ENCODE assay signal across 1 cellular context in the genomic region with DNA sequence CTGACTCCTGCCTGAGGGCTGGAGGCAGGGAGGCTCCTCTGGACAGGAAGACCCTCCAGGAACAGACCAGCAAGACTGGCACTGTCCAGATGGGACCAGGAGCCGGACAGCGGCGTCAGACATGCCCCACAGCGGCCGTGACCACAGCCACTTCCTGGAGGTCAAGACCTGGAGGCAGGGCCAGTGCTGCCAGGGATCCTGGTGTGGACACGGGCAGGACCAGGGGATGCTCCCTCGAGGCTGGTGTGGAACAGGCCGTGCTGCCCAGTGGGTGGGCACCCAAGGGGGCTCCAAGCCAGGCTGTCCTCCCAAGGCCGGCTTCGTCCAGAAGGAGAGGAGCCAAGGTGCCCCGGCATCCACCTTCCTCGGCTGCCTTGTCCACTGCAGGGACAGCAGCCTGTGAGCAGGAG.
TF ChIP-seq lines count a peak whose summit lies in the region.

No MANE protein-coding gene starts in this region.

TF ChIP-seq in HepG2, 621 proteins besides CTCF, POLR2A, EP300 and RAD21 (continued from another document and continues in another):
- TF ChIP-seq ZUFSP (CRISPR knock-in tag; IDR thresholded peaks at IDR 0.05; ENCODE audit: borderline replicate concordance) = no peak
- no peak for TF ChIP-seq DNMT1 (CRISPR knock-in tag; IDR thresholded peaks at IDR 0.05)
- TF ChIP-seq ZNF253 (CRISPR knock-in tag; IDR thresholded peaks at IDR 0.05; ENCODE audit: borderline replicate concordance) = no peak
- TF ChIP-seq ZNF160 (CRISPR knock-in tag; IDR thresholded peaks at IDR 0.05) = peak; percentile 32; the same call in 1 of the 2 replicates
- TF ChIP-seq ATF3 (CRISPR knock-in tag; IDR thresholded peaks at IDR 0.05) = no peak
- no peak for TF ChIP-seq KDM5A (IDR thresholded peaks at IDR 0.05; ENCODE audit: borderline replicate concordance, low read length)
- TF ChIP-seq HIC2 (CRISPR knock-in tag; IDR thresholded peaks at IDR 0.05; ENCODE audit: low read depth) = peak; percentile 1; the same call in 1 of the 2 replicates
- no peak for TF ChIP-seq E2F5 (CRISPR knock-in tag; conservative IDR thresholded peaks at IDR 0.05)
- TF ChIP-seq MAFG (CRISPR knock-in tag; IDR thresholded peaks at IDR 0.05) = no peak
- no peak for TF ChIP-seq KMT2A (CRISPR knock-in tag; IDR thresholded peaks at IDR 0.05)
- TF ChIP-seq ZNF83 (CRISPR knock-in tag; IDR thresholded peaks at IDR 0.05; ENCODE audit: borderline replicate concordance) = no peak
- no peak for TF ChIP-seq ZNF205 (CRISPR knock-in tag; IDR thresholded peaks at IDR 0.05)
- no peak for TF ChIP-seq ZBTB14 (CRISPR knock-in tag; IDR thresholded peaks at IDR 0.05)
- no peak for TF ChIP-seq MYPOP (CRISPR knock-in tag; IDR thresholded peaks at IDR 0.05)
- no peak for TF ChIP-seq ZNF615 (CRISPR knock-in tag; IDR thresholded peaks at IDR 0.05; ENCODE audit: borderline replicate concordance)
- TF ChIP-seq ZFY (CRISPR knock-in tag; IDR thresholded peaks at IDR 0.05) = no peak
- TF ChIP-seq, protein P1, sequence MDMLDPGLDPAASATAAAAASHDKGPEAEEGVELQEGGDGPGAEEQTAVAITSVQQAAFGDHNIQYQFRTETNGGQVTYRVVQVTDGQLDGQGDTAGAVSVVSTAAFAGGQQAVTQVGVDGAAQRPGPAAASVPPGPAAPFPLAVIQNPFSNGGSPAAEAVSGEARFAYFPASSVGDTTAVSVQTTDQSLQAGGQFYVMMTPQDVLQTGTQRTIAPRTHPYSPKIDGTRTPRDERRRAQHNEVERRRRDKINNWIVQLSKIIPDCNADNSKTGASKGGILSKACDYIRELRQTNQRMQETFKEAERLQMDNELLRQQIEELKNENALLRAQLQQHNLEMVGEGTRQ (IDR thresholded peaks at IDR 0.05; ENCODE audit: low read depth, low read length) = no peak
- TF ChIP-seq, protein P1 (CRISPR knock-in tag; IDR thresholded peaks at IDR 0.05; ENCODE audit: borderline replicate concordance) = no peak
- TF ChIP-seq, protein P2, sequence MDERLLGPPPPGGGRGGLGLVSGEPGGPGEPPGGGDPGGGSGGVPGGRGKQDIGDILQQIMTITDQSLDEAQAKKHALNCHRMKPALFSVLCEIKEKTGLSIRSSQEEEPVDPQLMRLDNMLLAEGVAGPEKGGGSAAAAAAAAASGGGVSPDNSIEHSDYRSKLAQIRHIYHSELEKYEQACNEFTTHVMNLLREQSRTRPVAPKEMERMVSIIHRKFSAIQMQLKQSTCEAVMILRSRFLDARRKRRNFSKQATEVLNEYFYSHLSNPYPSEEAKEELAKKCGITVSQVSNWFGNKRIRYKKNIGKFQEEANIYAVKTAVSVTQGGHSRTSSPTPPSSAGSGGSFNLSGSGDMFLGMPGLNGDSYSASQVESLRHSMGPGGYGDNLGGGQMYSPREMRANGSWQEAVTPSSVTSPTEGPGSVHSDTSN (CRISPR knock-in tag; IDR thresholded peaks at IDR 0.05) = no peak
- TF ChIP-seq MAZ (IDR thresholded peaks at IDR 0.05; ENCODE audit: borderline replicate concordance, low read depth, low read length) = no peak
- no peak for TF ChIP-seq MAZ (CRISPR knock-in tag; IDR thresholded peaks at IDR 0.05; ENCODE audit: low read depth)
- TF ChIP-seq DNMT3B (CRISPR knock-in tag; conservative IDR thresholded peaks at IDR 0.05) = no peak
- TF ChIP-seq, protein P3, sequence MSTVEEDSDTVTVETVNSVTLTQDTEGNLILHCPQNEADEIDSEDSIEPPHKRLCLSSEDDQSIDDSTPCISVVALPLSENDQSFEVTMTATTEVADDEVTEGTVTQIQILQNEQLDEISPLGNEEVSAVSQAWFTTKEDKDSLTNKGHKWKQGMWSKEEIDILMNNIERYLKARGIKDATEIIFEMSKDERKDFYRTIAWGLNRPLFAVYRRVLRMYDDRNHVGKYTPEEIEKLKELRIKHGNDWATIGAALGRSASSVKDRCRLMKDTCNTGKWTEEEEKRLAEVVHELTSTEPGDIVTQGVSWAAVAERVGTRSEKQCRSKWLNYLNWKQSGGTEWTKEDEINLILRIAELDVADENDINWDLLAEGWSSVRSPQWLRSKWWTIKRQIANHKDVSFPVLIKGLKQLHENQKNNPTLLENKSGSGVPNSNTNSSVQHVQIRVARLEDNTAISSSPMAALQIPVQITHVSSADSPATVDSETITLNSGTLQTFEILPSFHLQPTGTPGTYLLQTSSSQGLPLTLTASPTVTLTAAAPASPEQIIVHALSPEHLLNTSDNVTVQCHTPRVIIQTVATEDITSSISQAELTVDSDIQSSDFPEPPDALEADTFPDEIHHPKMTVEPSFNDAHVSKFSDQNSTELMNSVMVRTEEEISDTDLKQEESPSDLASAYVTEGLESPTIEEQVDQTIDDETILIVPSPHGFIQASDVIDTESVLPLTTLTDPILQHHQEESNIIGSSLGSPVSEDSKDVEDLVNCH (CRISPR knock-in tag; IDR thresholded peaks at IDR 0.05) = no peak
- no peak for TF ChIP-seq ELF3 (CRISPR knock-in tag; IDR thresholded peaks at IDR 0.05)
- TF ChIP-seq POLR2AphosphoS5 (IDR thresholded peaks at IDR 0.05; ENCODE audit: low read depth, low read length) = no peak
- no peak for TF ChIP-seq SP1 (IDR thresholded peaks at IDR 0.05)
- TF ChIP-seq SP1 (CRISPR knock-in tag; IDR thresholded peaks at IDR 0.05) = no peak
- no peak for TF ChIP-seq SYNCRIP (IDR thresholded peaks at IDR 0.05; ENCODE audit: insufficient read depth, low read depth, low read length)
- no peak for TF ChIP-seq ZNF841 (CRISPR knock-in tag; IDR thresholded peaks at IDR 0.05; ENCODE audit: borderline replicate concordance)
- no peak for TF ChIP-seq NR0B2 (CRISPR knock-in tag; IDR thresholded peaks at IDR 0.05)
- TF ChIP-seq PRDM15 (CRISPR knock-in tag; IDR thresholded peaks at IDR 0.05) = peak; percentile 30; the same call in 1 of the 2 replicates
- no peak for TF ChIP-seq ZNF713 (CRISPR knock-in tag; IDR thresholded peaks at IDR 0.05)
- TF ChIP-seq ZNF891 (CRISPR knock-in tag; IDR thresholded peaks at IDR 0.05) = no peak
- TF ChIP-seq SMAD1 (CRISPR knock-in tag; IDR thresholded peaks at IDR 0.05; ENCODE audit: borderline replicate concordance, low read depth) = peak; percentile 3; the same call in 1 of the 2 replicates
- TF ChIP-seq, protein P4, sequence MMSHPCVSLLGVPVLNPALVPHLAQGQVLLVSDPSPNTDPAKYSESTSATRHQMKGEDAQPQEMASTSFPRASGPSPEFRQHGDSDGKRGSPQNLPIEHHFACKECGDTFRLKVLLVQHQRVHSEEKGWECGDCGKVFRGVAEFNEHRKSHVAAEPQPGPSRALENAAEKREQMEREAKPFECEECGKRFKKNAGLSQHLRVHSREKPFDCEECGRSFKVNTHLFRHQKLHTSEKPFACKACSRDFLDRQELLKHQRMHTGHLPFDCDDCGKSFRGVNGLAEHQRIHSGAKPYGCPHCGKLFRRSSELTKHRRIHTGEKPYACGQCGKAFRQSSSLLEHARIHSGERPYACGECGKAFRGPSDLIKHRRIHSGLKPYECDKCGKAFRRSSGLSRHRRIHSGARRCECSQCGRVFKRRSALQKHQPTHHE (CRISPR knock-in tag; IDR thresholded peaks at IDR 0.05; ENCODE audit: borderline replicate concordance) = 0 out of 2 replicates have a peak, but pooled peaks have one; percentile 36
- no peak for TF ChIP-seq ZNF264 (CRISPR knock-in tag; IDR thresholded peaks at IDR 0.05)
- 0 out of 2 replicates have a peak, but pooled peaks have one; percentile 73 for TF ChIP-seq TP53 (CRISPR knock-in tag; conservative IDR thresholded peaks at IDR 0.05)
- TF ChIP-seq ELF1 (CRISPR knock-in tag; IDR thresholded peaks at IDR 0.05) = 0 out of 2 replicates have a peak, but pooled peaks have one; percentile 48
- TF ChIP-seq TCF7 (IDR thresholded peaks at IDR 0.05; ENCODE audit: low read depth) = no peak
- TF ChIP-seq TCF7L2 (IDR thresholded peaks at IDR 0.05; ENCODE audit: low read depth, low read length) = no peak
